In genomic region chr2:113876503-113877387, GRCh38 we compare ENCODE assay signal across 8 cellular contexts. TPM values are rescaled to one million over a fixed set of nuclear protein-coding genes. Genes with fewer than 3 reads are reported as not detected.
DNase-seq lines count a peak whose midpoint lies in the region; TF ChIP-seq lines count a peak whose summit lies in the region.

No MANE protein-coding gene starts in this region.

- H2BK15ac ChIP-seq in H9 (ENCODE audit: low read depth, low read length) = no peak overlapping the region

- no peak overlapping the region for H2BK12ac ChIP-seq in H9 (ENCODE audit: insufficient read length, low read depth, low read length)

- H3K27ac ChIP-seq in H9 (ENCODE audit: insufficient read length, low read depth, low read length) = no peak overlapping the region

- peaks cover 6 to 12% of the 10 kb centered on the region in 2 experiments for H3K4me1 Mint-ChIP-seq in H9
- H3K4me1 Mint-ChIP-seq in progenitor cell of endocrine pancreas (ENCODE audit: low read depth) = peaks cover 3% of the 10 kb centered on the region

- H3K4me3 Mint-ChIP-seq in H9 (no peak overlapping the region), progenitor cell of endocrine pancreas (ENCODE audit: low read depth) (no peak overlapping the region)

- no peak overlapping the region for H4K91ac ChIP-seq in H9 (ENCODE audit: insufficient read length, low read depth, low read length)

- no peak overlapping the region for H4K8ac ChIP-seq in H9 (replicated peaks; ENCODE audit: insufficient read length, low read depth, low read length)

- no CpG with 5 or more reads among the region's 19 CpGs for WGBS in H9 (ENCODE audit: extremely low coverage, insufficient read length, low lambda C conversion rate)

- H3K27ac Mint-ChIP-seq in H9 (no peak overlapping the region), progenitor cell of endocrine pancreas (peak overlapping the region; percentile 9)

- H2BK120ac ChIP-seq in H9 (ENCODE audit: low read depth, low read length, poor library complexity, severe bottlenecking) = no peak overlapping the region

- DNase-seq in H9 = peak; percentile 63
- DNase-seq in SK-N-DZ (ENCODE audit: low spot score) = peak; percentile 37
- DNase-seq in activated naive CD8-positive, alpha-beta T cell treated with anti-CD3 and anti-CD28 coated beads, Interleukin-2, amount 50 U/mL, for 16 hours (ENCODE audit: low read depth, low spot score) = peak; percentile 40
- DNase-seq in progenitor cell of endocrine pancreas (ENCODE audit: low spot score, unreplicated experiment) = no peak
- DNase-seq in Ammon's horn (ENCODE audit: low spot score) = no peak
- no peak for DNase-seq in NCI-H187 treated with DMSO at 0.1 percent for 48 hours (lab: John Stamatoyannopoulos, UW)
- DNase-seq in HEK293T (ENCODE audit: extremely low spot score) = no peak
- DNase-seq in AG08396 (ENCODE audit: low spot score) = no peak

- H3K56ac ChIP-seq in H9 (ENCODE audit: insufficient read length, low read depth, low read length) = no peak overlapping the region

- H2BK5ac ChIP-seq in H9 (ENCODE audit: insufficient read length, low read length) = no peak overlapping the region

- H3K14ac ChIP-seq in H9 (ENCODE audit: insufficient read depth, low read length) = no peak overlapping the region

- POLR2A ChIA-PET in HEK293T (lab: Yijun Ruan, JAX) = interaction anchor here (2.8 kb wide), 1 partner anchor 12 kb away, joined by 15 read pairs; the partner anchor contains the start of gene ACTR3

- no peaks in the 10 kb centered on the region for H4K20me1 ChIP-seq in H9 (ENCODE audit: control insufficient read depth, insufficient read depth, insufficient read length)

- H3K9me3 ChIP-seq in H9 (ENCODE audit: control insufficient read depth, low read depth, low read length) = no peaks in the 10 kb centered on the region

- TF ChIP-seq CTCF in H9 (conservative IDR thresholded peaks at IDR 0.05) = peak; percentile 29; the same call in 2 of the 3 replicates
- no peak for TF ChIP-seq CTCF in progenitor cell of endocrine pancreas (IDR thresholded peaks at IDR 0.05; ENCODE audit: unreplicated experiment)

- H3K23me2 ChIP-seq in H9 (ENCODE audit: insufficient read length, low read depth, low read length, poor library complexity, severe bottlenecking) = no peaks in the 10 kb centered on the region

- H2AFZ ChIP-seq in H9 (ENCODE audit: low read length) = no peak overlapping the region

- no peaks in the 10 kb centered on the region for H3K79me2 ChIP-seq in H9 (ENCODE audit: insufficient read depth, low read length)

- H3K18ac ChIP-seq in H9 (ENCODE audit: insufficient read length, low read depth, low read length) = no peak overlapping the region

- H3K4me1 ChIP-seq in H9 (ENCODE audit: insufficient read depth, low read length) = no peaks in the 10 kb centered on the region

- H3K36me3 Mint-ChIP-seq in H9 (ENCODE audit: insufficient read depth in 1 of 3, low read depth in 3 of 3) = no peaks in the 10 kb centered on the region
- peaks cover 1% of the 10 kb centered on the region for H3K36me3 Mint-ChIP-seq in progenitor cell of endocrine pancreas (ENCODE audit: insufficient read depth)

- H3T11ph ChIP-seq in H9 (ENCODE audit: low read length) = no peak overlapping the region

- H3K9ac ChIP-seq in H9 (ENCODE audit: extremely low read depth, insufficient read length, low read length) = no peak overlapping the region

- no peaks in the 10 kb centered on the region for H3K9me3 Mint-ChIP-seq in H9
- no peaks in the 10 kb centered on the region for H3K9me3 Mint-ChIP-seq in progenitor cell of endocrine pancreas (ENCODE audit: low read depth)

- no peak overlapping the region for H3K23ac ChIP-seq in H9 (ENCODE audit: insufficient read length, low read depth, low read length)

- no peak overlapping the region for H3K4me2 ChIP-seq in H9 (ENCODE audit: insufficient read depth, insufficient read length, low read length)

- peaks cover 18% of the 10 kb centered on the region for H3K27me3 Mint-ChIP-seq in H9 (ENCODE audit: low read depth)
- peaks cover 2% of the 10 kb centered on the region for H3K27me3 Mint-ChIP-seq in progenitor cell of endocrine pancreas

- no peak overlapping the region for H4K5ac ChIP-seq in H9 (ENCODE audit: insufficient read length, low read depth, low read length)

- CTCF ChIA-PET in HEK293T (lab: Yijun Ruan, JAX) = no interaction called here

- no peak overlapping the region for H3K4ac ChIP-seq in H9 (ENCODE audit: low read depth, low read length)

- H3K27me3 ChIP-seq in H9 (ENCODE audit: insufficient read depth, low read length) = no peaks in the 10 kb centered on the region

- H3K79me1 ChIP-seq in H9 (ENCODE audit: insufficient read depth, low read depth, low read length, poor library complexity, severe bottlenecking) = no peaks in the 10 kb centered on the region

- H2BK20ac ChIP-seq in H9 (ENCODE audit: low read depth, low read length, poor library complexity, severe bottlenecking) = no peak overlapping the region

- no peak overlapping the region for H2AK5ac ChIP-seq in H9 (ENCODE audit: insufficient read length, low read length)

TF ChIP-seq in HEK293T, 16 proteins besides CTCF, POLR2A, EP300 and RAD21:
- no peak for TF ChIP-seq L3MBTL2 (conservative IDR thresholded peaks at IDR 0.05)
- TF ChIP-seq BHLHE40 (IDR thresholded peaks at IDR 0.05; ENCODE audit: borderline replicate concordance) = no peak
- TF ChIP-seq TARDBP (IDR thresholded peaks at IDR 0.05) = no peak
- TF ChIP-seq FOXK2 (IDR thresholded peaks at IDR 0.05) = no peak
- TF ChIP-seq CTBP1 (IDR thresholded peaks at IDR 0.05; ENCODE audit: borderline replicate concordance) = no peak
- TF ChIP-seq ELF4 (IDR thresholded peaks at IDR 0.05) = no peak
- no peak for TF ChIP-seq ZNF384 (IDR thresholded peaks at IDR 0.05)
- no peak for TF ChIP-seq SUZ12 (IDR thresholded peaks at IDR 0.05)
- no peak for TF ChIP-seq PKNOX1 (IDR thresholded peaks at IDR 0.05)
- TF ChIP-seq HDGF (IDR thresholded peaks at IDR 0.05; ENCODE audit: borderline replicate concordance) = no peak
- no peak for TF ChIP-seq FOXA1 (IDR thresholded peaks at IDR 0.05)
- TF ChIP-seq ARNT (IDR thresholded peaks at IDR 0.05) = no peak
- TF ChIP-seq NFRKB (IDR thresholded peaks at IDR 0.05) = no peak

RNA-seq across cellular contexts. Expression of gene ACTR3, which starts 13.1 kb away (rescaled TPM):
- total RNA-seq in H9 (2021) (180 and 183 TPM in 2 replicates), progenitor cell of endocrine pancreas (156 and 170 TPM in 2 replicates)
- 101 and 104 TPM in 2 replicates for polyA plus RNA-seq in SK-N-DZ (2014; cell fraction: cytosol; rRNA removed)
- 26.2 and 43.5 TPM in 2 replicates for polyA plus RNA-seq in SK-N-DZ (2014; cell fraction: nucleus; rRNA removed)

Comparison
In these comparisons a context has a peak if more than half of its experiments do, and no peak if none do; other contexts are left out.
1. DNase-seq: peak in H9 (single experiment), SK-N-DZ (single experiment) and activated naive CD8-positive, alpha-beta T cell treated with anti-CD3 and anti-CD28 coated beads, Interleukin-2, amount 50 U/mL, for 16 hours (single experiment); none in progenitor cell of endocrine pancreas (single experiment), Ammon's horn (single experiment), NCI-H187 treated with DMSO at 0.1 percent for 48 hours (single experiment), HEK293T (single experiment) and AG08396 (single experiment).